Comparison of ENCODE assay signal across 15 cellular contexts in genomic region chr20:47411161-47411560, GRCh38. TPM values are rescaled to one million over a fixed set of nuclear protein-coding genes. Genes with fewer than 3 reads are reported as not detected.
DNase-seq lines count a peak whose midpoint lies in the region; ATAC-seq and TF ChIP-seq lines count a peak whose summit lies in the region.
"Had no signal": no experiment of that assay in that cellular context is flagged by ENCODE, and none has a peak within 500 bp of the region (broad histone marks: within the 10 kb centered on the region; RNA-seq: fewer than 3 reads in every experiment).

No MANE protein-coding gene starts in this region.

- H3K4me1 ChIP-seq in adrenal gland (replicated peaks in 1 of 2) (peaks cover 0 to 7% of the 10 kb centered on the region in 2 donors), A673 (ENCODE audit: insufficient read depth, low read length, poor library complexity, severe bottlenecking) (no peaks in the 10 kb centered on the region)

- no peak overlapping the region for H3K27ac Mint-ChIP-seq in T-cell
- H3K27ac Mint-ChIP-seq: CD4-positive, alpha-beta T cell; GM23338 had no signal

- H3K27me3 Mint-ChIP-seq in T-cell = no peaks in the 10 kb centered on the region
- H3K27me3 Mint-ChIP-seq: activated naive CD4-positive, alpha-beta T cell treated with anti-CD3 and anti-CD28 coated beads, Interleukin-2, amount 10 ng/mL, durations not matched to agents 7 days and 5 days; CD4-positive, alpha-beta T cell had no signal

- POLR2A ChIA-PET in T-cell (lab: Charles Lee) (no interaction called here), A673 (lab: Charles Lee; ENCODE audit: low non-redundant PET) (no interaction called here)

- no peak for TF ChIP-seq CTCF in GM12875 (IDR thresholded peaks at IDR 0.05; ENCODE audit: borderline replicate concordance, insufficient read depth, low read depth, low read length)
- no peak for TF ChIP-seq CTCF in adrenal gland (IDR thresholded peaks at IDR 0.05)
- no peak for TF ChIP-seq CTCF in A673 (conservative IDR thresholded peaks at IDR 0.05; ENCODE audit: low read depth, low read length)

- WGBS in adrenal gland, 4 donors = 30 to 59% (median 47%) methylated on average over 5 of the region's 5 CpGs

- H3K9me3 Mint-ChIP-seq in T-cell = no peaks in the 10 kb centered on the region
- H3K9me3 Mint-ChIP-seq: activated naive CD4-positive, alpha-beta T cell treated with anti-CD3 and anti-CD28 coated beads, Interleukin-2, amount 10 ng/mL, durations not matched to agents 7 days and 5 days; CD4-positive, alpha-beta T cell; GM23338; T-helper 2 cell treated with Interferon-gamma antibody and Interleukin-4, amounts not matched to agents 5 μg/mL and 100 μg/mL, for 36 hours had no signal

- no peaks in the 10 kb centered on the region for H3K36me3 Mint-ChIP-seq in T-cell

- no peak for TF ChIP-seq POLR2A in adrenal gland (IDR thresholded peaks at IDR 0.05)

- H3K4me1 Mint-ChIP-seq in T-cell = peaks cover 27 to 30% (median 28%) of the 10 kb centered on the region in 3 donors
- H3K4me1 Mint-ChIP-seq: GM23338 had no signal

- intact Hi-C loops in adrenal gland (cut with DNase I) = no loop called here
- intact Hi-C loops in A673 (cut with micrococcal nuclease; ENCODE audit: unreplicated experiment) = no loop called here

- H3K4me3 ChIP-seq in GM12875 (ENCODE audit: low read depth, low read length) (peak overlapping the region; percentile 68), adrenal gland (no peak overlapping the region), A673 (ENCODE audit: low read depth, low read length, poor library complexity, severe bottlenecking) (no peak overlapping the region)
- H3K4me3 ChIP-seq: GM23338 had no signal

- H3K9me3 ChIP-seq in adrenal gland (replicated peaks in 1 of 3) (no peaks in the 10 kb centered on the region), A673 (ENCODE audit: low read depth, low read length, poor library complexity, severe bottlenecking) (no peaks in the 10 kb centered on the region)

- H3K36me3 ChIP-seq in adrenal gland (replicated peaks in 1 of 2) (no peaks in the 10 kb centered on the region), A673 (ENCODE audit: insufficient read depth, low read length, poor library complexity, severe bottlenecking) (no peaks in the 10 kb centered on the region)

- no peak overlapping the region for H3K4me3 Mint-ChIP-seq in T-cell
- H3K4me3 Mint-ChIP-seq: activated naive CD4-positive, alpha-beta T cell treated with anti-CD3 and anti-CD28 coated beads, Interleukin-2, amount 10 ng/mL, durations not matched to agents 7 days and 5 days; CD4-positive, alpha-beta T cell; GM23338; T-helper 2 cell treated with Interferon-gamma antibody and Interleukin-4, amounts not matched to agents 5 μg/mL and 100 μg/mL, for 36 hours had no signal

- DNase-seq in adrenal gland (peak in 1 of 7 donors; percentile 56), inferior parietal cortex (ENCODE audit: extremely low spot score) (peak; percentile 68), T-cell (no peak), NCI-H1417 treated with DMSO at 0.1 percent for 48 hours (lab: John Stamatoyannopoulos, UW) (no peak), A673 (ENCODE audit: low spot score) (no peak)
- DNase-seq: activated naive CD4-positive, alpha-beta T cell treated with anti-CD3 and anti-CD28 coated beads, Interleukin-2, amount 10 ng/mL, durations not matched to agents 7 days and 5 days; CD4-positive, alpha-beta T cell; GF-D8; MV-4-11; NCI-H226 had no signal

- H3K27me3 ChIP-seq in adrenal gland = no peaks in the 10 kb centered on the region
- H3K27me3 ChIP-seq in A673 (replicated peaks; ENCODE audit: insufficient read depth, low read depth, low read length, poor library complexity) = no peaks in the 10 kb centered on the region

- ATAC-seq in T-cell (replicated peaks in 1 of 4) (no peak), HG03139 (IDR thresholded peaks at IDR 0.05; ENCODE audit: unreplicated experiment) (no peak)
- ATAC-seq: GM23338 had no signal

- no TSS peak for BruUV-seq in A673 (replicated peaks; lab: Mats Ljungman, UMichigan)

- H3K27ac ChIP-seq in adrenal gland (peak overlapping the region in 3 of 5 donors; percentile 37 to 56 (median 52)), temporal lobe (ENCODE audit: low read depth, low read length) (peak overlapping the region; percentile 9), A673 (ENCODE audit: low read depth, low read length, poor library complexity, severe bottlenecking) (no peak overlapping the region)

- CTCF ChIA-PET in T-cell (lab: Charles Lee) (interaction anchor here (0.7 kb wide), 2 partner anchors 66 to 117 kb away, joined by 3 read pairs; no protein-coding TSS in a partner anchor), A673 (lab: Charles Lee) (no interaction called here)

RNA-seq across cellular contexts. Expression of gene ZMYND8, which starts 54.7 kb away (rescaled TPM):
- total RNA-seq in adrenal gland (100 to 1,000 TPM in 2 of 8 donors, 10 to 100 TPM in 6; 58.4 to 116 (median 70.5) TPM), temporal lobe (32.2 TPM), T-cell (10 to 100 TPM; 39.6 to 68.9 (median 43.6) TPM), A673 (2021) (31.3 and 35.2 TPM in 2 replicates)
- 10 to 100 TPM; 37.0 to 83.9 (median 64.1) TPM for polyA plus RNA-seq in adrenal gland
